In the genomic region with DNA sequence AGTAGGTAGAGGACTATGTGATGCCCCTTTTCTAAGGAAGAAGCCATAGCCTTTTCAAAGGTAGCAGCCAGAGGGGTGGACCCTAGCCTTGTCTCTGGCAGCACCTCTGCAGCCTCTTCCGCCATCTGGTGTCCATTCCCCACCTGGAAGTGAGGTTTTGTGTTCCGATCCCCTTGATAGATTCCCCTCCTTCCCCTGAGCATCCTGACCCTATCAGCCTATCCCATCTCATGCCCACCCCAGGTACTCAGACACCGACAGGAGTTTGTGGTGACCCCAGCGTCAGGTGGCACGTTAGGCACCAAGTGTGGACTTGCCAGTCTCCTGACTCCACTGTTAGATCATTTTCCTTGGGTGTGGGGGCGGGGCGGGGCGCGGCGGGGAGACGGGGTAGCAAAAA, we compare ENCODE assay signal across 8 cellular contexts. TPM values are rescaled to one million over a fixed set of nuclear protein-coding genes. Genes with fewer than 3 reads are reported as not detected.
A peak's percentile ranks its signal among the peaks of the same experiment; 100 is the strongest.
DNase-seq lines count a peak whose midpoint lies in the region; ATAC-seq, FAIRE-seq and TF ChIP-seq lines count a peak whose summit lies in the region.

No MANE protein-coding gene starts in this region.

- H3K4me3 ChIP-seq in fibroblast of mammary gland (ENCODE audit: control insufficient read depth, low read depth, low read length) = peak overlapping the region; percentile 87
- H3K4me3 ChIP-seq in retinal pigment epithelial cell (ENCODE audit: low read length) = peak overlapping the region; percentile 94

- H3K27ac Mint-ChIP-seq in T-helper 17 cell = peak overlapping the region; percentile 99

- no peaks in the 10 kb centered on the region for H3K27me3 Mint-ChIP-seq in T-helper 17 cell

- TF ChIP-seq CTCF in fibroblast of mammary gland (conservative IDR thresholded peaks at IDR 0.05; ENCODE audit: control insufficient read depth, insufficient read depth, low read depth, low read length) (peak; percentile 40), retinal pigment epithelial cell (conservative IDR thresholded peaks at IDR 0.05; ENCODE audit: low read depth, low read length) (peak; percentile 63)

- FAIRE-seq in HTR-8/SVneo (lab: Jason Lieb, UNC) = no peak

- ATAC-seq in T-helper 17 cell (no peak), HG03095 (IDR thresholded peaks at IDR 0.05; ENCODE audit: unreplicated experiment) (no peak)

- in situ Hi-C loops in Caki2 (cut with HindIII; ENCODE audit: low pct_unique_long_range_greater_than_20kb, low sequenced_read_pairs) = no loop called here

- H3K9me3 ChIP-seq in T-helper 17 cell (ENCODE audit: control insufficient read depth, low read length, poor library complexity, severe bottlenecking) = no peaks in the 10 kb centered on the region

- H3K4me1 Mint-ChIP-seq in T-helper 17 cell = peaks cover 55% of the 10 kb centered on the region

- peak; percentile 69 for DNase-seq in Caki2 (ENCODE audit: low read depth)
- DNase-seq in HUDEP-2 (lab: John Stamatoyannopoulos, UW; ENCODE audit: unreplicated experiment in 76 of 76) = peak in 45 of 76 experiments; percentile 5 to 70 (median 38)
- no peak for DNase-seq in T-helper 17 cell
- DNase-seq in fibroblast of mammary gland (ENCODE audit: low read depth) = peak; percentile 58
- no peak for DNase-seq in retinal pigment epithelial cell (ENCODE audit: low read depth)
- DNase-seq in HTR-8/SVneo (ENCODE audit: insufficient read length, low spot score) = no peak
- DNase-seq in NK-92 treated with Interleukin-12 subunit alpha and Interleukin-12 subunit beta, amount 100 ng/mL, for 24 hours (lab: John Stamatoyannopoulos, UW) = no peak

- peaks cover 2% of the 10 kb centered on the region for H3K36me3 Mint-ChIP-seq in T-helper 17 cell (ENCODE audit: low read depth)

- H3K4me3 Mint-ChIP-seq in T-helper 17 cell = peak overlapping the region; percentile 93

RNA-seq across cellular contexts. Expression of a gene that starts 0.4 kb away (rescaled TPM):
- total RNA-seq in Caki2 (2014; rRNA removed; shearing (Covaris generic); ENCODE audit: low replicate concordance) = 18.4 and 53.5 TPM in 2 replicates
- total RNA-seq in T-helper 17 cell = 10 to 100 TPM; 41.2 to 44.4 TPM

RNA-seq across cellular contexts. Expression of a gene that starts 1.7 kb away (rescaled TPM):
- 90.4 and 96.5 TPM in 2 replicates for total RNA-seq in Caki2 (2014; rRNA removed; shearing (Covaris generic); ENCODE audit: low replicate concordance)
- total RNA-seq in T-helper 17 cell = 10 to 100 TPM; 30.3 to 39.0 TPM

RNA-seq across cellular contexts. Expression of a gene that starts 3.9 kb away (rescaled TPM):
- 35.3 and 39.2 TPM in 2 replicates for total RNA-seq in Caki2 (2014; rRNA removed; shearing (Covaris generic); ENCODE audit: low replicate concordance)
- total RNA-seq in T-helper 17 cell = 100 to 1,000 TPM; 123 to 152 TPM

RNA-seq across cellular contexts. Expression of a gene that starts 13.8 kb away (rescaled TPM):
- total RNA-seq in Caki2 (2014; rRNA removed; shearing (Covaris generic); ENCODE audit: low replicate concordance) = 74.6 and 77.7 TPM in 2 replicates
- 100 to 1,000 TPM; 123 to 187 TPM for total RNA-seq in T-helper 17 cell

RNA-seq across cellular contexts. Expression of a gene that starts 23.7 kb away (rescaled TPM):
- not detected in 2 replicates for total RNA-seq in Caki2 (2014; rRNA removed; shearing (Covaris generic); ENCODE audit: low replicate concordance)
- 1 to 10 TPM; 4.7 to 5.7 TPM for total RNA-seq in T-helper 17 cell

Comparison
In these comparisons a context has a peak if more than half of its experiments do, and no peak if none do; other contexts are left out.
1. DNase-seq: peak in Caki2 (single experiment), HUDEP-2 (45 of 76) and fibroblast of mammary gland (single experiment); none in T-helper 17 cell (0 of 3), retinal pigment epithelial cell (single experiment), HTR-8/SVneo (single experiment) and NK-92 treated with Interleukin-12 subunit alpha and Interleukin-12 subunit beta, amount 100 ng/mL, for 24 hours (single experiment).